In genomic region chr1:17059391-17060128, GRCh38 we compare ENCODE assay signal across 9 cellular contexts.
DNase-seq lines count a peak whose midpoint lies in the region; ATAC-seq and TF ChIP-seq lines count a peak whose summit lies in the region.
"Had no signal": no experiment of that assay in that cellular context is flagged by ENCODE, and none has a peak within 500 bp of the region (broad histone marks: within the 10 kb centered on the region; RNA-seq: fewer than 3 reads in every experiment).

No MANE protein-coding gene starts in this region.

- H3K9ac ChIP-seq in parathyroid adenoma, result no peak overlapping the region
- H3K9ac ChIP-seq: BLaER1 had no signal

- H3K9me3 ChIP-seq in parathyroid adenoma (ENCODE audit: control insufficient read depth, low read length), result no peaks in the 10 kb centered on the region

- no peak overlapping the region for H2AFZ ChIP-seq in parathyroid adenoma

- CTCF ChIA-PET in activated naive CD4-positive, alpha-beta T cell treated with anti-CD3 and anti-CD28 coated beads, Interleukin-2, amount 10 ng/mL, durations not matched to agents 7 days and 5 days (lab: Charles Lee), result interaction anchor here (0.7 to 4.1 kb wide), 4 partner anchors 16 to 178 kb away, joined by 3 to 33 read pairs (median 4); no protein-coding TSS in a partner anchor

- H3K4me3 ChIP-seq in parathyroid adenoma (ENCODE audit: low read depth, low read length), result no peak overlapping the region
- H3K4me3 ChIP-seq: BLaER1 had no signal

- no peaks in the 10 kb centered on the region for H3K4me1 ChIP-seq in parathyroid adenoma
- H3K4me1 ChIP-seq: BLaER1 had no signal

- peaks cover 7% of the 10 kb centered on the region for H3K4me1 Mint-ChIP-seq in activated naive CD4-positive, alpha-beta T cell treated with anti-CD3 and anti-CD28 coated beads, Interleukin-2, amount 10 ng/mL, durations not matched to agents 7 days and 5 days

- no peak for ATAC-seq in GM18520 (IDR thresholded peaks at IDR 0.05; ENCODE audit: unreplicated experiment)

- H3K27ac Mint-ChIP-seq in activated naive CD4-positive, alpha-beta T cell treated with anti-CD3 and anti-CD28 coated beads, Interleukin-2, amount 10 ng/mL, durations not matched to agents 7 days and 5 days, result no peak overlapping the region

- peaks cover 5% of the 10 kb centered on the region for H3K9me3 Mint-ChIP-seq in activated naive CD4-positive, alpha-beta T cell treated with anti-CD3 and anti-CD28 coated beads, Interleukin-2, amount 10 ng/mL, durations not matched to agents 7 days and 5 days

- TF ChIP-seq CTCF in parathyroid adenoma (IDR thresholded peaks at IDR 0.05), result peak; percentile 31

- no peak overlapping the region for H3K27ac ChIP-seq in parathyroid adenoma
- H3K27ac ChIP-seq: BLaER1 had no signal

- peaks cover 1% of the 10 kb centered on the region for H3K36me3 Mint-ChIP-seq in activated naive CD4-positive, alpha-beta T cell treated with anti-CD3 and anti-CD28 coated beads, Interleukin-2, amount 10 ng/mL, durations not matched to agents 7 days and 5 days

- no peaks in the 10 kb centered on the region for H3K79me2 ChIP-seq in parathyroid adenoma

- no peak overlapping the region for H3K4me3 Mint-ChIP-seq in activated naive CD4-positive, alpha-beta T cell treated with anti-CD3 and anti-CD28 coated beads, Interleukin-2, amount 10 ng/mL, durations not matched to agents 7 days and 5 days

- DNase-seq in NCI-H2081 (lab: John Stamatoyannopoulos, UW), result peak; percentile 60 to 65
- DNase-seq in NCI-H2081 treated with DMSO at 0.1 percent for 48 hours (lab: John Stamatoyannopoulos, UW), result no peak
- DNase-seq in HK-2 (ENCODE audit: unreplicated experiment), result peak; percentile 72
- peak; percentile 70 to 89 for DNase-seq in NOMO-1 (lab: John Stamatoyannopoulos, UW; ENCODE audit: unreplicated experiment in 2 of 2)
- peak; percentile 61 for DNase-seq in activated naive CD4-positive, alpha-beta T cell treated with anti-CD3 and anti-CD28 coated beads, Interleukin-2, amount 10 ng/mL, durations not matched to agents 7 days and 5 days
- peak; percentile 63 to 91 (median 82) for DNase-seq in head of caudate nucleus

- H3K27me3 Mint-ChIP-seq in activated naive CD4-positive, alpha-beta T cell treated with anti-CD3 and anti-CD28 coated beads, Interleukin-2, amount 10 ng/mL, durations not matched to agents 7 days and 5 days, result peaks cover 36% of the 10 kb centered on the region

- no peaks in the 10 kb centered on the region for H3K27me3 ChIP-seq in parathyroid adenoma (ENCODE audit: control insufficient read depth, insufficient read depth, low read length)
- H3K27me3 ChIP-seq: BLaER1 had no signal

- H3K4me2 ChIP-seq in parathyroid adenoma (ENCODE audit: low read length), result no peak overlapping the region
- H3K4me2 ChIP-seq: BLaER1 had no signal

- no peaks in the 10 kb centered on the region for H3K36me3 ChIP-seq in parathyroid adenoma (ENCODE audit: control insufficient read depth, insufficient read depth, low read length)
- H3K36me3 ChIP-seq: BLaER1 had no signal

- intact Hi-C loops in head of caudate nucleus (cut with DNase I), result loop anchor here (2.0 to 10.0 kb wide), 3 partner anchors 63 to 355 kb away; no protein-coding TSS in a partner anchor
